Comparison of ENCODE assay signal across 20 cellular contexts in genomic region chr2:119707117-119708087, GRCh38. TPM values are rescaled to one million over a fixed set of nuclear protein-coding genes. Genes with fewer than 3 reads are reported as not detected.
"Had no signal": no experiment of that assay in that cellular context is flagged by ENCODE, and none has a peak within 500 bp of the region (broad histone marks: within the 10 kb centered on the region; RNA-seq: fewer than 3 reads in every experiment).

No MANE protein-coding gene starts in this region.

- DNase-seq: activated CD4-positive, alpha-beta T cell treated with anti-CD3 and anti-CD28 coated beads, Interleukin-2, amount 10 ng/mL, durations not matched to agents 24 days and 14 days; activated CD8-positive, alpha-beta T cell treated with anti-CD3 and anti-CD28 coated beads for 36 hours; activated naive CD4-positive, alpha-beta T cell treated with anti-CD3 and anti-CD28 coated beads, Interleukin-2, amount 10 ng/mL, durations not matched to agents 7 days and 5 days; activated T-cell treated with anti-CD3 and anti-CD28 coated beads, Interleukin-2, amount 50 U/mL, for 1 hour; dermis blood vessel endothelial cell; effector memory CD8-positive, alpha-beta T cell; naive B cell; stimulated activated CD4-positive, alpha-beta T cell treated with anti-CD3 and anti-CD28 coated beads, Interleukin-12 subunit alpha, Interleukin-12 subunit beta, amount 100 ng/mL, for 4 hours; stimulated activated CD4-positive, alpha-beta T cell treated with anti-CD3 and anti-CD28 coated beads, Interleukin-1b, Interleukin-23, amount 100 ng/mL, for 48 hours; stimulated activated CD8-positive, alpha-beta memory T cell treated with anti-CD3 and anti-CD28 coated beads, Interleukin-4, amount 100 ng/mL, for 48 hours; stimulated activated naive CD4-positive, alpha-beta T cell; T-cell; T-helper 9 cell; upper lobe of right lung had no signal

- H3K27ac Mint-ChIP-seq: activated CD4-positive, alpha-beta T cell treated with anti-CD3 and anti-CD28 coated beads, Interleukin-2, amount 10 ng/mL, durations not matched to agents 24 days and 14 days; activated CD8-positive, alpha-beta T cell treated with anti-CD3 and anti-CD28 coated beads for 36 hours; activated naive CD4-positive, alpha-beta T cell treated with anti-CD3 and anti-CD28 coated beads, Interleukin-2, amount 10 ng/mL, durations not matched to agents 7 days and 5 days; activated T-helper 2 cell treated with anti-CD3 and anti-CD28 coated beads, Interferon-gamma antibody, Interleukin-2, Interleukin-4, amounts not matched to agents 10 μg/mL and 5 μg/mL and 100 μg/mL, durations not matched to agents 14 hours and 24 hours and 36 hours; memory B cell; naive B cell; T-cell had no signal

- H3K4me1 ChIP-seq: ascending aorta, parathyroid adenoma, upper lobe of right lung had no signal

- H3K27me3 Mint-ChIP-seq: activated CD4-positive, alpha-beta T cell treated with anti-CD3 and anti-CD28 coated beads, Interleukin-2, amount 10 ng/mL, durations not matched to agents 24 days and 14 days; activated CD8-positive, alpha-beta T cell treated with anti-CD3 and anti-CD28 coated beads for 36 hours; effector memory CD8-positive, alpha-beta T cell; memory B cell; T-cell had no signal

- H3K4me3 Mint-ChIP-seq: activated CD4-positive, alpha-beta T cell treated with anti-CD3 and anti-CD28 coated beads, Interleukin-2, amount 10 ng/mL, durations not matched to agents 24 days and 14 days; activated CD8-positive, alpha-beta T cell treated with anti-CD3 and anti-CD28 coated beads for 36 hours; activated naive CD4-positive, alpha-beta T cell treated with anti-CD3 and anti-CD28 coated beads, Interleukin-2, amount 10 ng/mL, durations not matched to agents 7 days and 5 days; effector memory CD8-positive, alpha-beta T cell; memory B cell; naive B cell; neural crest cell; T-cell had no signal

- H3K4me3 ChIP-seq: ascending aorta, breast epithelium, upper lobe of right lung had no signal

- H3K36me3 Mint-ChIP-seq: activated naive CD4-positive, alpha-beta T cell treated with anti-CD3 and anti-CD28 coated beads, Interleukin-2, amount 10 ng/mL, durations not matched to agents 7 days and 5 days had no signal

- H3K9me3 Mint-ChIP-seq: effector memory CD8-positive, alpha-beta T cell; T-cell had no signal

- H3K9ac ChIP-seq: parathyroid adenoma had no signal

- H2AFZ ChIP-seq: parathyroid adenoma had no signal

- H3K36me3 ChIP-seq: ascending aorta, breast epithelium, upper lobe of right lung had no signal

- H3K4me1 Mint-ChIP-seq: memory B cell, naive B cell, neural crest cell had no signal

- H3K27me3 ChIP-seq: ascending aorta, breast epithelium, upper lobe of right lung had no signal

- H3K79me2 ChIP-seq: parathyroid adenoma had no signal

- H3K27ac ChIP-seq: ascending aorta, breast epithelium, parathyroid adenoma, upper lobe of right lung had no signal

- ATAC-seq: activated CD8-positive, alpha-beta T cell treated with anti-CD3 and anti-CD28 coated beads for 36 hours; effector memory CD8-positive, alpha-beta T cell; T-cell; upper lobe of right lung had no signal

- H3K9me3 ChIP-seq: ascending aorta, upper lobe of right lung had no signal

RNA-seq across cellular contexts. Expression of gene TMEM177, which starts 28.4 kb away (rescaled TPM):
- total RNA-seq: ascending aorta had no signal
